ENCODE assay signal across 17 cellular contexts in the genomic region with DNA sequence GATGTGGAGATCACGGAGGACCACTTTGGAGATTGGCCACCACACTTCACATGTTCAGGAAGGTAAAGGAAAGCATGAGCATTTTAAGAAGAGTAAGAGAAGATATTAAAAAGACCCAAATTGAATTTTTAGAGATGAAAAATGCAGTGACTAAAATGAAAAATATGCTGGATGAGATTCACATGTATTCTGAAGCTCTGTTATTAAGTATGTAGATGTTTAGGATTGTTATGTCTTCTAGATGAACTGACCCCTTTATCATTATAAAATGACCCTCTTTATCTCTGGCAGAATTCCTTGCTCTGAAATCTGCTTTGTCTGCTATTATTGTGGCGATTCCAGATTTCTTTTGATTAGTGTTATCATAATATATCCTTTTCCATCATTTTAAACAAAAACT.
"Had no signal": no experiment of that assay in that cellular context is flagged by ENCODE, and none has a peak within 500 bp of the region (broad histone marks: within the 10 kb centered on the region; RNA-seq: fewer than 3 reads in every experiment).

No MANE protein-coding gene starts in this region.

- H3K27me3 ChIP-seq: body of pancreas, esophagus squamous epithelium, right lobe of liver, upper lobe of left lung had no signal

- H3K36me3 Mint-ChIP-seq: natural killer cell treated with Interleukin-12 subunit alpha and Interleukin-12 subunit beta and Interleukin-15 and Interleukin-18, amount 100 ng/mL, for 72 hours had no signal

- H3K27ac Mint-ChIP-seq: activated naive CD4-positive, alpha-beta T cell treated with anti-CD3 and anti-CD28 coated beads for 36 hours; activated naive CD8-positive, alpha-beta T cell treated with anti-CD3 and anti-CD28 coated beads, Interleukin-2, amount 50 U/mL, for 24 hours; natural killer cell treated with Interleukin-12 subunit alpha and Interleukin-12 subunit beta and Interleukin-15 and Interleukin-18, amount 100 ng/mL, for 72 hours; stimulated activated naive CD8-positive, alpha-beta T cell treated with anti-CD3 and anti-CD28 coated beads, Interleukin-15, amount 100 ng/mL, for 72 hours had no signal

- H3K9me3 ChIP-seq: body of pancreas, esophagus squamous epithelium, psoas muscle, right lobe of liver, upper lobe of left lung had no signal

- DNase-seq: activated CD4-positive, alpha-beta T cell treated with anti-CD3 and anti-CD28 coated beads, Interleukin-2, amount 50 U/mL, for 1 hour; activated CD8-positive, alpha-beta memory T cell treated with anti-CD3 and anti-CD28 coated beads for 24 hours; activated naive CD4-positive, alpha-beta T cell treated with anti-CD3 and anti-CD28 coated beads for 36 hours; activated naive CD8-positive, alpha-beta T cell treated with anti-CD3 and anti-CD28 coated beads, Interleukin-2, amount 50 U/mL, for 24 hours; body of pancreas; central memory CD4-positive, alpha-beta T cell; effector CD8-positive, alpha-beta T cell; esophagus squamous epithelium; foreskin melanocyte; left ventricle myocardium superior; right lobe of liver; stimulated activated CD4-positive, alpha-beta T cell treated with anti-CD3 and anti-CD28 coated beads, Interleukin-1b, Interleukin-23, amount 100 ng/mL, for 48 hours; stimulated activated naive CD8-positive, alpha-beta T cell treated with anti-CD3 and anti-CD28 coated beads, Interleukin-15, amount 100 ng/mL, for 72 hours; upper lobe of left lung had no signal

- H3K4me3 ChIP-seq: body of pancreas, esophagus squamous epithelium, psoas muscle, right lobe of liver, upper lobe of left lung had no signal

- ATAC-seq: activated CD4-positive, CD25-positive, alpha-beta regulatory T cell treated with anti-CD3 and anti-CD28 coated beads, Interleukin-2, amount 50 U/mL, for 24 hours; activated naive CD8-positive, alpha-beta T cell treated with anti-CD3 and anti-CD28 coated beads, Interleukin-2, amount 50 U/mL, for 24 hours; body of pancreas; left ventricle myocardium superior; natural killer cell treated with Interleukin-12 subunit alpha and Interleukin-12 subunit beta and Interleukin-15 and Interleukin-18, amount 100 ng/mL, for 72 hours; psoas muscle; right lobe of liver; stimulated activated naive CD8-positive, alpha-beta T cell treated with anti-CD3 and anti-CD28 coated beads, Interleukin-15, amount 100 ng/mL, for 72 hours had no signal

- H3K36me3 ChIP-seq: right lobe of liver had no signal

- H3K4me3 Mint-ChIP-seq: activated naive CD4-positive, alpha-beta T cell treated with anti-CD3 and anti-CD28 coated beads for 36 hours; activated naive CD8-positive, alpha-beta T cell treated with anti-CD3 and anti-CD28 coated beads, Interleukin-2, amount 50 U/mL, for 24 hours; natural killer cell treated with Interleukin-12 subunit alpha and Interleukin-12 subunit beta and Interleukin-15 and Interleukin-18, amount 100 ng/mL, for 72 hours; stimulated activated naive CD8-positive, alpha-beta T cell treated with anti-CD3 and anti-CD28 coated beads, Interleukin-15, amount 100 ng/mL, for 72 hours had no signal

- H3K27me3 Mint-ChIP-seq: stimulated activated naive CD8-positive, alpha-beta T cell treated with anti-CD3 and anti-CD28 coated beads, Interleukin-15, amount 100 ng/mL, for 72 hours had no signal

- H3K9me3 Mint-ChIP-seq: activated naive CD4-positive, alpha-beta T cell treated with anti-CD3 and anti-CD28 coated beads for 36 hours; activated naive CD8-positive, alpha-beta T cell treated with anti-CD3 and anti-CD28 coated beads, Interleukin-2, amount 50 U/mL, for 24 hours; natural killer cell treated with Interleukin-12 subunit alpha and Interleukin-12 subunit beta and Interleukin-15 and Interleukin-18, amount 100 ng/mL, for 72 hours; stimulated activated naive CD8-positive, alpha-beta T cell treated with anti-CD3 and anti-CD28 coated beads, Interleukin-15, amount 100 ng/mL, for 72 hours had no signal

- H3K4me1 ChIP-seq: body of pancreas, esophagus squamous epithelium, psoas muscle, right lobe of liver, upper lobe of left lung had no signal

- H3K27ac ChIP-seq: body of pancreas, psoas muscle, right lobe of liver, upper lobe of left lung had no signal

- H3K4me1 Mint-ChIP-seq: activated naive CD8-positive, alpha-beta T cell treated with anti-CD3 and anti-CD28 coated beads, Interleukin-2, amount 50 U/mL, for 24 hours; stimulated activated naive CD8-positive, alpha-beta T cell treated with anti-CD3 and anti-CD28 coated beads, Interleukin-15, amount 100 ng/mL, for 72 hours had no signal
